16 cellular contexts compared by ENCODE assay signal in the genomic region with DNA sequence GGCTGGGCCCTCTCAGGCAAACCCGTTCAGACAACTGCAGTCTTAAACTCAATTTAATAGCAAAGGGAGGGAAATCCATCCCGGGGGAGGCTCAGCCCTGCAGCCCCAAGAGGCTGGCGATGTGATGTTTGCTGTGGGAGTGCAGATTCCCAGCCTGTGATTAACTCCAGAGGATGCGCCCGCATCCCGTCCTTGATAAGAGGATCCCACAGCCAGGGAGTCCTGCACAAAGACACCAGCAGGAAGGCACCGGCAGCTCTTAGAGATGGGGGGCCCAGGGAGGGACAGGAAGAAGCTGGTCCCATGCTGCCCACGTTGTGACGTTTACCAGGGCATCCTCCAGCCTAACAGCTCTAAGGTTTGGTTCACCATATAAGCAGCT.
A peak's percentile ranks its signal among the peaks of the same experiment; 100 is the strongest.
DNase-seq lines count a peak whose midpoint lies in the region; TF ChIP-seq lines count a peak whose summit lies in the region.
"Had no signal": no experiment of that assay in that cellular context is flagged by ENCODE, and none has a peak within 500 bp of the region (broad histone marks: within the 10 kb centered on the region; RNA-seq: fewer than 3 reads in every experiment).

No MANE protein-coding gene starts in this region.

- H3K9me3 ChIP-seq in H9 (ENCODE audit: control insufficient read depth, low read depth, low read length): no peaks in the 10 kb centered on the region
- H3K9me3 ChIP-seq: HAP-1 had no signal

- no peaks in the 10 kb centered on the region for H3K79me1 ChIP-seq in H9 (ENCODE audit: insufficient read depth, low read depth, low read length, poor library complexity, severe bottlenecking)

- H3K4me1 ChIP-seq in H9 (ENCODE audit: insufficient read depth, low read length): no peaks in the 10 kb centered on the region
- H3K4me1 ChIP-seq: A549, HAP-1 had no signal

- DNase-seq in activated CD8-positive, alpha-beta memory T cell treated with anti-CD3 and anti-CD28 coated beads for 24 hours: peak; percentile 41
- DNase-seq in activated CD8-positive, alpha-beta memory T cell treated with anti-CD3 and anti-CD28 coated beads, Interleukin-2, amount 50 U/mL, for 4 hours: no peak
- DNase-seq in H9 (peak; percentile 24), mucosa of gallbladder (ENCODE audit: low spot score) (peak; percentile 5), ureter (ENCODE audit: low spot score) (peak; percentile 35), SHP77 treated with DMSO at 0.1 percent for 48 hours (lab: John Stamatoyannopoulos, UW) (no peak), NCI-H2029 treated with DMSO at 0.1 percent for 48 hours (lab: John Stamatoyannopoulos, UW) (no peak)
- DNase-seq: DMS 273 treated with DMSO at 0.1 percent for 48 hours, GF-D8, IMR-90, Karpas-422, NCI-H1092, NCI-H524 treated with DMSO at 0.1 percent for 48 hours had no signal

- H4K8ac ChIP-seq in H9 (replicated peaks; ENCODE audit: insufficient read length, low read depth, low read length): no peak overlapping the region

- no peaks in the 10 kb centered on the region for H4K20me1 ChIP-seq in H9 (ENCODE audit: control insufficient read depth, insufficient read depth, insufficient read length)

- H3K4me2 ChIP-seq in H9 (ENCODE audit: insufficient read depth, insufficient read length, low read length): no peak overlapping the region
- H3K4me2 ChIP-seq: A549; BLaER1 treated with 17β-estradiol and CSF1 and Interleukin-3, amounts not matched to agents 10 nM and 100 nM had no signal

- H2BK12ac ChIP-seq in H9 (ENCODE audit: insufficient read length, low read depth, low read length): no peak overlapping the region

- H3K23me2 ChIP-seq in H9 (ENCODE audit: insufficient read length, low read depth, low read length, poor library complexity, severe bottlenecking): no peaks in the 10 kb centered on the region

- no peaks in the 10 kb centered on the region for H3K79me2 ChIP-seq in H9 (ENCODE audit: insufficient read depth, low read length)

- H3K4ac ChIP-seq in H9 (ENCODE audit: low read depth, low read length): no peak overlapping the region

- H2AK5ac ChIP-seq in H9 (ENCODE audit: insufficient read length, low read length): no peak overlapping the region

- no peak overlapping the region for H3T11ph ChIP-seq in H9 (ENCODE audit: low read length)

- TF ChIP-seq CTCF in H9 (conservative IDR thresholded peaks at IDR 0.05): no peak

- peaks cover 10% of the 10 kb centered on the region for H3K27me3 Mint-ChIP-seq in H9 (ENCODE audit: low read depth)

- no peak overlapping the region for H2BK5ac ChIP-seq in H9 (ENCODE audit: insufficient read length, low read length)

- H2BK15ac ChIP-seq in H9 (ENCODE audit: low read depth, low read length): no peak overlapping the region

- H3K18ac ChIP-seq in H9 (ENCODE audit: insufficient read length, low read depth, low read length): no peak overlapping the region

- H3K36me3 Mint-ChIP-seq in H9 (ENCODE audit: insufficient read depth in 1 of 3, low read depth in 3 of 3): no peaks in the 10 kb centered on the region; a peak in 1 of 7 replicates

- no peak overlapping the region for H4K5ac ChIP-seq in H9 (ENCODE audit: insufficient read length, low read depth, low read length)

- H2AFZ ChIP-seq in H9 (ENCODE audit: low read length): no peak overlapping the region

- no peak overlapping the region for H2BK20ac ChIP-seq in H9 (ENCODE audit: low read depth, low read length, poor library complexity, severe bottlenecking)

- peaks cover 3 to 6% of the 10 kb centered on the region in 2 experiments; a peak in 3 of 4 replicates for H3K4me1 Mint-ChIP-seq in H9

- no peak overlapping the region for H3K9ac ChIP-seq in H9 (ENCODE audit: extremely low read depth, insufficient read length, low read length)
- H3K9ac ChIP-seq: BLaER1 treated with 17β-estradiol and CSF1 and Interleukin-3, amounts not matched to agents 10 nM and 100 nM had no signal

- H3K27ac ChIP-seq in H9 (ENCODE audit: insufficient read length, low read depth, low read length): no peak overlapping the region
- H3K27ac ChIP-seq: A549; BLaER1 treated with 17β-estradiol and CSF1 and Interleukin-3, amounts not matched to agents 10 nM and 100 nM had no signal

- no peak overlapping the region for H2BK120ac ChIP-seq in H9 (ENCODE audit: low read depth, low read length, poor library complexity, severe bottlenecking)

- no peak overlapping the region for H3K23ac ChIP-seq in H9 (ENCODE audit: insufficient read length, low read depth, low read length)

- H3K14ac ChIP-seq in H9 (ENCODE audit: insufficient read depth, low read length): no peak overlapping the region; the same call in 1 of the 2 replicates

- H3K56ac ChIP-seq in H9 (ENCODE audit: insufficient read length, low read depth, low read length): no peak overlapping the region

- no CpG with 5 or more reads among the region's 9 CpGs for WGBS in H9 (ENCODE audit: extremely low coverage, insufficient read length, low lambda C conversion rate)

- H3K9me3 Mint-ChIP-seq in H9: peaks cover 8 to 10% of the 10 kb centered on the region in 2 experiments

- no peak overlapping the region for H3K4me3 Mint-ChIP-seq in H9

- no peak overlapping the region for H4K91ac ChIP-seq in H9 (ENCODE audit: insufficient read length, low read depth, low read length)

- H3K27ac Mint-ChIP-seq in H9: no peak overlapping the region

- no peaks in the 10 kb centered on the region for H3K27me3 ChIP-seq in H9 (ENCODE audit: insufficient read depth, low read length)
- H3K27me3 ChIP-seq: BLaER1 treated with 17β-estradiol and CSF1 and Interleukin-3, amounts not matched to agents 10 nM and 100 nM had no signal

Comparison
In these comparisons a context has a peak if more than half of its experiments do, and no peak if none do; other contexts are left out.
1. DNase-seq: peak in activated CD8-positive, alpha-beta memory T cell treated with anti-CD3 and anti-CD28 coated beads for 24 hours (single experiment), H9 (single experiment), mucosa of gallbladder (single experiment) and ureter (single experiment); none in activated CD8-positive, alpha-beta memory T cell treated with anti-CD3 and anti-CD28 coated beads, Interleukin-2, amount 50 U/mL, for 4 hours (single experiment), SHP77 treated with DMSO at 0.1 percent for 48 hours (single experiment) and NCI-H2029 treated with DMSO at 0.1 percent for 48 hours (single experiment).